In the genomic region with DNA sequence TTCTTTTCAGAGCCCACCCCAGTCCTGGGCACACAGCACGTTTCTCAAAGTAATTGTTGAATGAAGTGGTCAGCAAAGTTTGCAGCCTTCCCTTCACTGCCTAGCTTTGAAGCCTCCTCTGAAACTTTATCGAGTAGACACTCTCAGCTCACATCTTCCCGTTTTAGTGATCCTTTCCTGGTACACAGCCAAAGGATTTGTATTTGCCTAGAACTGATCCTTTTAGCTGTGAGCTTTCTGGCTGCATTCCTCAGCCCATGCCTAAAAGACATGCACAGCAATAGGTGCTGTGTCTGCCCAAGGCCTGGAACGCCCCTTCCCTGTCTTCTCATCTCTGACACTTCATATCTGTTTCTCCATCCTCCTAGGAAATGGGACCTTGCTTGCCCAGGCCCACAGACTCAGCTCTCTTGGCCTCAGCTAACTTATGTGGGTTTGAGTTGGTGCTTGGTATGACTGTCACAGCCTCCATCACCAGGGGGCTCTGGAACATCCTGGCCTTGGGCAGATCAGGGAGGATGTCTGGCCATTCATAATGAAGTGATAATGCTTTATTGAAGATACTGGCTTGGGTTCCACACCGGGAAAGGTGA, we compare ENCODE assay signal across 9 cellular contexts.
DNase-seq lines count a peak whose midpoint lies in the region; ATAC-seq and TF ChIP-seq lines count a peak whose summit lies in the region.
"Had no signal": no experiment of that assay in that cellular context is flagged by ENCODE, and none has a peak within 500 bp of the region (broad histone marks: within the 10 kb centered on the region; RNA-seq: fewer than 3 reads in every experiment).

No MANE protein-coding gene starts in this region.

- H3K9me3 ChIP-seq in GM23248 (ENCODE audit: low read depth), result no peaks in the 10 kb centered on the region
- H3K9me3 ChIP-seq in Panc1 (ENCODE audit: control insufficient read depth, insufficient read depth, low read depth, low read length), result no peaks in the 10 kb centered on the region
- no peaks in the 10 kb centered on the region for H3K9me3 ChIP-seq in skeletal muscle satellite cell (replicated peaks; ENCODE audit: low read length)
- no peaks in the 10 kb centered on the region for H3K9me3 ChIP-seq in mucosa of descending colon
- H3K9me3 ChIP-seq: left lung had no signal

- H2AFZ ChIP-seq in GM23248, result peak overlapping the region; percentile 54; the same call in 1 of the 2 replicates

- H3K4me2 ChIP-seq in GM23248 (ENCODE audit: unreplicated experiment) (no peak overlapping the region), skeletal muscle satellite cell (ENCODE audit: low read length) (peak overlapping the region; percentile 5)

- H3K79me2 ChIP-seq in GM23248 (ENCODE audit: insufficient read depth), result no peaks in the 10 kb centered on the region

- ATAC-seq in Panc1, result peak; percentile 59
- ATAC-seq in HG02870 (IDR thresholded peaks at IDR 0.05; ENCODE audit: unreplicated experiment), result no peak
- ATAC-seq in mucosa of descending colon, result no peak

- WGBS in GM23248 (ENCODE audit: low coverage in 1 of 2, low lambda C conversion rate in 2 of 2, missing lambda C conversion rate in 2 of 2), 2 experiments, result 33 to 38% methylated on average over 5 of the region's 5 CpGs

- H3K9ac ChIP-seq in GM23248 (no peak overlapping the region), skeletal muscle satellite cell (ENCODE audit: low read depth, low read length) (no peak overlapping the region)

- no peaks in the 10 kb centered on the region for H3K9me2 ChIP-seq in GM23248 (ENCODE audit: insufficient read depth)

- no TSS peak for BruUV-seq in Panc1 (replicated peaks; lab: Mats Ljungman, UMichigan)

- CTCF ChIA-PET in Panc1 (lab: Charles Lee), result interaction anchor here (1.0 kb wide), 1 partner anchor 57 kb away, joined by 5 read pairs; no protein-coding TSS in a partner anchor

- no peak overlapping the region for H3K4me3 ChIP-seq in GM23248
- 0 out of 4 replicates have a peak overlapping the region, but pooled peaks of 1 of the 2 experiments have one; percentile 2 for H3K4me3 ChIP-seq in Panc1 (ENCODE audit: low read depth in 2 of 2, low read length in 2 of 2)
- no peak overlapping the region for H3K4me3 ChIP-seq in skeletal muscle satellite cell (ENCODE audit: low read length)
- H3K4me3 ChIP-seq in mucosa of descending colon, result no peak overlapping the region
- H3K4me3 ChIP-seq: left lung had no signal

- H3K4me1 ChIP-seq in GM23248 (ENCODE audit: insufficient read depth), result peaks cover 5% of the 10 kb centered on the region; the same call in 1 of the 2 replicates
- peaks cover 28% of the 10 kb centered on the region for H3K4me1 ChIP-seq in Panc1 (ENCODE audit: control insufficient read depth, insufficient read depth, low read length)
- peaks cover 7% of the 10 kb centered on the region for H3K4me1 ChIP-seq in skeletal muscle satellite cell (ENCODE audit: control insufficient read depth, insufficient read depth, low read length)
- no peaks in the 10 kb centered on the region for H3K4me1 ChIP-seq in mucosa of descending colon (ENCODE audit: low read depth)

- intact Hi-C loops in Panc1 (cut with micrococcal nuclease; ENCODE audit: unreplicated experiment), result loop anchor here (5.0 kb wide), 1 partner anchor 34 kb away; no protein-coding TSS in a partner anchor
- intact Hi-C loops in mucosa of descending colon (cut with DNase I, micrococcal nuclease), result no loop called here
- intact Hi-C loops in posterior cingulate gyrus (cut with DNase I), result no loop called here

- DNase-seq in GM23248 (peak; percentile 38), Panc1 (ENCODE audit: low read depth, low spot score) (no peak), islet precursor cell (peak; percentile 36), 8988T (no peak), mucosa of descending colon (no peak), posterior cingulate gyrus (no peak)

- H3K27ac ChIP-seq in GM23248, result 0 out of 2 replicates have a peak overlapping the region, but pooled peaks have one; percentile 2
- peak overlapping the region; percentile 85 for H3K27ac ChIP-seq in Panc1 (ENCODE audit: low read length)
- H3K27ac ChIP-seq: left lung had no signal

- TF ChIP-seq CTCF in Panc1 (IDR thresholded peaks at IDR 0.05) (no peak), mucosa of descending colon (IDR thresholded peaks at IDR 0.05) (no peak)

- H3K27me3 ChIP-seq in GM23248 (replicated peaks; ENCODE audit: insufficient read depth) (no peaks in the 10 kb centered on the region), Panc1 (ENCODE audit: control insufficient read depth, insufficient read depth, low read length) (no peaks in the 10 kb centered on the region), skeletal muscle satellite cell (ENCODE audit: control insufficient read depth, insufficient read depth, low read length) (no peaks in the 10 kb centered on the region)
- H3K27me3 ChIP-seq: left lung had no signal

- in situ Hi-C loops in GM23248 (cut with MboI) (no loop called here), Panc1 (cut with HindIII; ENCODE audit: low pct_unique_long_range_greater_than_20kb, low sequenced_read_pairs) (no loop called here)

- H3K36me3 ChIP-seq in GM23248 (ENCODE audit: low read depth) (no peaks in the 10 kb centered on the region), Panc1 (ENCODE audit: control insufficient read depth, insufficient read depth, low read length) (no peaks in the 10 kb centered on the region), skeletal muscle satellite cell (ENCODE audit: insufficient read depth, low read length) (no peaks in the 10 kb centered on the region), mucosa of descending colon (ENCODE audit: low read depth) (no peaks in the 10 kb centered on the region)
- H3K36me3 ChIP-seq: left lung had no signal

- POLR2A ChIA-PET in Panc1 (lab: Charles Lee), result no interaction called here

- no peaks in the 10 kb centered on the region for H4K20me1 ChIP-seq in GM23248 (ENCODE audit: insufficient read depth)

- no peaks in the 10 kb centered on the region for H3F3A ChIP-seq in GM23248 (ENCODE audit: insufficient read depth)

Comparison
In these comparisons a context has a peak if more than half of its experiments do, and no peak if none do; other contexts are left out.
1. DNase-seq: peak in GM23248 (single experiment) and islet precursor cell (single experiment); none in Panc1 (single experiment), 8988T (single experiment), mucosa of descending colon (0 of 3) and posterior cingulate gyrus (0 of 10).